In genomic region chr1:152436593-152437338, GRCh38 we compare ENCODE assay signal across 2 cellular contexts.
TF ChIP-seq lines count a peak whose summit lies in the region.

No MANE protein-coding gene starts in this region.

TF ChIP-seq in HCT116, 20 proteins besides CTCF, POLR2A, EP300 and RAD21 (continued from another document):
- TF ChIP-seq, protein P1, sequence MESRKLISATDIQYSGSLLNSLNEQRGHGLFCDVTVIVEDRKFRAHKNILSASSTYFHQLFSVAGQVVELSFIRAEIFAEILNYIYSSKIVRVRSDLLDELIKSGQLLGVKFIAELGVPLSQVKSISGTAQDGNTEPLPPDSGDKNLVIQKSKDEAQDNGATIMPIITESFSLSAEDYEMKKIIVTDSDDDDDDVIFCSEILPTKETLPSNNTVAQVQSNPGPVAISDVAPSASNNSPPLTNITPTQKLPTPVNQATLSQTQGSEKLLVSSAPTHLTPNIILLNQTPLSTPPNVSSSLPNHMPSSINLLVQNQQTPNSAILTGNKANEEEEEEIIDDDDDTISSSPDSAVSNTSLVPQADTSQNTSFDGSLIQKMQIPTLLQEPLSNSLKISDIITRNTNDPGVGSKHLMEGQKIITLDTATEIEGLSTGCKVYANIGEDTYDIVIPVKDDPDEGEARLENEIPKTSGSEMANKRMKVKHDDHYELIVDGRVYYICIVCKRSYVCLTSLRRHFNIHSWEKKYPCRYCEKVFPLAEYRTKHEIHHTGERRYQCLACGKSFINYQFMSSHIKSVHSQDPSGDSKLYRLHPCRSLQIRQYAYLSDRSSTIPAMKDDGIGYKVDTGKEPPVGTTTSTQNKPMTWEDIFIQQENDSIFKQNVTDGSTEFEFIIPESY (IDR thresholded peaks at IDR 0.05; ENCODE audit: extremely low read depth, insufficient replicate concordance, low read length) = no peak
- TF ChIP-seq SP1 (IDR thresholded peaks at IDR 0.05; ENCODE audit: low read depth) (no peak), SRF (IDR thresholded peaks at IDR 0.05; ENCODE audit: low read depth) (no peak), CBX3 (IDR thresholded peaks at IDR 0.05; ENCODE audit: low read depth) (no peak)

TF ChIP-seq in SK-N-SH, 30 proteins besides CTCF, POLR2A, EP300 and RAD21 (continued from another document):
- TF ChIP-seq SIN3A (IDR thresholded peaks at IDR 0.05; ENCODE audit: borderline replicate concordance, low read depth, low read length) = no peak
- no peak for TF ChIP-seq NFIC (IDR thresholded peaks at IDR 0.05; ENCODE audit: borderline replicate concordance)
- TF ChIP-seq, protein P2, sequence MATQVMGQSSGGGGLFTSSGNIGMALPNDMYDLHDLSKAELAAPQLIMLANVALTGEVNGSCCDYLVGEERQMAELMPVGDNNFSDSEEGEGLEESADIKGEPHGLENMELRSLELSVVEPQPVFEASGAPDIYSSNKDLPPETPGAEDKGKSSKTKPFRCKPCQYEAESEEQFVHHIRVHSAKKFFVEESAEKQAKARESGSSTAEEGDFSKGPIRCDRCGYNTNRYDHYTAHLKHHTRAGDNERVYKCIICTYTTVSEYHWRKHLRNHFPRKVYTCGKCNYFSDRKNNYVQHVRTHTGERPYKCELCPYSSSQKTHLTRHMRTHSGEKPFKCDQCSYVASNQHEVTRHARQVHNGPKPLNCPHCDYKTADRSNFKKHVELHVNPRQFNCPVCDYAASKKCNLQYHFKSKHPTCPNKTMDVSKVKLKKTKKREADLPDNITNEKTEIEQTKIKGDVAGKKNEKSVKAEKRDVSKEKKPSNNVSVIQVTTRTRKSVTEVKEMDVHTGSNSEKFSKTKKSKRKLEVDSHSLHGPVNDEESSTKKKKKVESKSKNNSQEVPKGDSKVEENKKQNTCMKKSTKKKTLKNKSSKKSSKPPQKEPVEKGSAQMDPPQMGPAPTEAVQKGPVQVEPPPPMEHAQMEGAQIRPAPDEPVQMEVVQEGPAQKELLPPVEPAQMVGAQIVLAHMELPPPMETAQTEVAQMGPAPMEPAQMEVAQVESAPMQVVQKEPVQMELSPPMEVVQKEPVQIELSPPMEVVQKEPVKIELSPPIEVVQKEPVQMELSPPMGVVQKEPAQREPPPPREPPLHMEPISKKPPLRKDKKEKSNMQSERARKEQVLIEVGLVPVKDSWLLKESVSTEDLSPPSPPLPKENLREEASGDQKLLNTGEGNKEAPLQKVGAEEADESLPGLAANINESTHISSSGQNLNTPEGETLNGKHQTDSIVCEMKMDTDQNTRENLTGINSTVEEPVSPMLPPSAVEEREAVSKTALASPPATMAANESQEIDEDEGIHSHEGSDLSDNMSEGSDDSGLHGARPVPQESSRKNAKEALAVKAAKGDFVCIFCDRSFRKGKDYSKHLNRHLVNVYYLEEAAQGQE (IDR thresholded peaks at IDR 0.05; ENCODE audit: low read depth, low read length) = no peak
- no peak for TF ChIP-seq RXRA (IDR thresholded peaks at IDR 0.05; ENCODE audit: borderline replicate concordance, low read depth)
- TF ChIP-seq RFX5 (IDR thresholded peaks at IDR 0.05; ENCODE audit: low read length) = no peak
TF ChIP-seq in SK-N-SH: peak in this region for 0.
